In the genomic region with DNA sequence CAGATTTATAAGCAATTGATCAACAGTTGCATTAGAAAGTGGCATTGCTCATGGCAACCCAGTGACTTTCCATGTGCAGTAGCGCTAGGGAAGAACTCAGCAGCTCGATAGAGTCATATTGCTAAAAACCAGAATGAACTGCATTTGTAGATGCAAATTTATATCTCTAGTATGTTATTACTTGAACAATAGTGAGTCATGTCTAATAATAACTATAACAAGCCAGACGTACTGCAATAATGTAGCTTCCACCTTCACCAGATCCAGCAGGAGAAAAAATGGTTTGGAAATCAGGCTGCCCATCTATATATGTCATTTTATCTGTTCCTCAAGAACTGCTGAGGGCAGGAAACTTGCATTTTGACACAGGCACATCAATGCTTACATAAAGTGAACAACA, we compare ENCODE assay signal across 23 cellular contexts.
"Had no signal": no experiment of that assay in that cellular context is flagged by ENCODE, and none has a peak within 500 bp of the region (broad histone marks: within the 10 kb centered on the region; RNA-seq: fewer than 3 reads in every experiment).

No MANE protein-coding gene starts in this region.

- DNase-seq: activated CD4-positive, alpha-beta memory T cell treated with anti-CD3 and anti-CD28 coated beads for 36 hours; activated CD4-positive, alpha-beta T cell treated with anti-CD3 and anti-CD28 coated beads for 48 hours; activated gamma-delta T cell; activated naive CD4-positive, alpha-beta T cell treated with anti-CD3 and anti-CD28 coated beads, Interleukin-2, amount 50 U/mL, for 16 hours; activated naive CD8-positive, alpha-beta T cell treated with anti-CD3 and anti-CD28 coated beads, Interleukin-2, amount 50 U/mL, for 24 hours; activated T-cell treated with anti-CD3 and anti-CD28 coated beads for 4 hours; aorta; central memory CD4-positive, alpha-beta T cell; effector memory CD8-positive, alpha-beta T cell; kidney glomerular epithelial cell; left lung; mammary epithelial cell; ovary; right lobe of liver; stimulated activated CD4-positive, alpha-beta T cell treated with anti-CD3 and anti-CD28 coated beads, Interleukin-15, amount 100 ng/mL, for 24 hours; stimulated activated CD8-positive, alpha-beta memory T cell treated with anti-CD3 and anti-CD28 coated beads, Interleukin-4, amount 100 ng/mL, for 48 hours; stimulated activated naive B cell treated with anti-CD40 and anti-IgM and Interleukin-4, amounts not matched to agents 10 μg/mL and 1 μg/mL and 100 μg/mL, for 72 hours; testis had no signal

- H3K27me3 ChIP-seq: esophagus muscularis mucosa, left lung, neutrophil, ovary, right lobe of liver, testis, vagina had no signal

- H3K36me3 ChIP-seq: esophagus muscularis mucosa, left lung, neutrophil, ovary, prostate gland, right lobe of liver, vagina had no signal

- H3K4me1 ChIP-seq: left lung, prostate gland, right lobe of liver, testis, vagina had no signal

- H3K9me3 ChIP-seq: esophagus muscularis mucosa, left lung, neutrophil, ovary, prostate gland, right lobe of liver, testis, vagina had no signal

- ATAC-seq: activated naive CD8-positive, alpha-beta T cell treated with anti-CD3 and anti-CD28 coated beads, Interleukin-2, amount 50 U/mL, for 24 hours; effector memory CD8-positive, alpha-beta T cell; right lobe of liver; stimulated activated naive B cell treated with anti-CD40 and anti-IgM and Interleukin-4, amounts not matched to agents 10 μg/mL and 1 μg/mL and 100 μg/mL, for 72 hours had no signal

- H3K27ac ChIP-seq: esophagus muscularis mucosa, left lung, neutrophil, ovary, prostate gland, right lobe of liver, testis, vagina had no signal

- H3K4me3 ChIP-seq: esophagus muscularis mucosa, left lung, ovary, prostate gland, right lobe of liver, smooth muscle cell, testis, vagina had no signal
